Comparison of ENCODE assay signal across 1 cellular context in the genomic region with DNA sequence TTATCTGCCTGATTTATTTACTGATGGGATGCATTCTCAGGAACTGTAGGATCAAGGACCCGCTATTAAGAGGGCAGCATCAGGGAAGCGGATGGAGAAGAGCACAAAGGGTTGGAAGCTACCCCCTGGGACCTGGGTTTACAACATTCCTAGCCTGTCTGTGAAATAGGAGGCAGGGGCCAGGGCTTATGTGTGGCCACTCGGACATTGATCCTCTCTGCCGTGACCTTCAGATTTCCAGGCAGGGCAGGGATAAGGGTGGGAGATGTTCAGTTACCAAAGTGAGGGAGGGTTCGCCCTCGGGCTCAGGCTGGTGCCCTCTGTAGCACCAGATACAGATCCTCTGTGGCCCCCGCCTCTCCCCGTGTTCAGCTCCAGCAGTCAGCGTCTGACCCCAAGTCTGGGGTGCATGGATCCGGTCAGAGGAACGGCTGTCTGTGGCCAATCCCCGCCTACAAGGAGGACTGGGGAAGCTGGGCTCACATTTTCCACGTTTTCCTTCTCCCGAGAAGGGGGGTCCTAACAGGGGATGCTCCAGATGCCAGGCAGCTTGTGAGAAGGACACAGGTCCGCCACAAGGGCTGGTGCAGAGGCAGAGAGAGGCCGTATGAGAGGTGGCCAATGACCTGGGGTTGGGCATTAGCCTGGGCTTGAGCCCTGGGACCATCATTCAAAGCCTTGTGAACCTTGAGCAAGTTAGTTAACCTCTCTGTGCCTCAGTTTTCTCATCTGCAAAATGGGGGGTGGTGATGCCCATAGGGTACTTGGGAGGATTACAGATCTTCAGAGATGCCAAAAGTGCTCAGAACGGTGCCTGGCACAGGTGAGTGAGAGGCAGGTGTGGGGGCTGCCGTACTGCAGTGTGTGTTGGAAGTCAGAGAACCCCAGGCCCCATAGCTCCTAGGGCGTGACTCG.
TF ChIP-seq lines count a peak whose summit lies in the region.

No MANE protein-coding gene starts in this region.

TF ChIP-seq in GM23338, 12 proteins besides CTCF, POLR2A, EP300 and RAD21 (continued from another document):
- TF ChIP-seq, protein P1, sequence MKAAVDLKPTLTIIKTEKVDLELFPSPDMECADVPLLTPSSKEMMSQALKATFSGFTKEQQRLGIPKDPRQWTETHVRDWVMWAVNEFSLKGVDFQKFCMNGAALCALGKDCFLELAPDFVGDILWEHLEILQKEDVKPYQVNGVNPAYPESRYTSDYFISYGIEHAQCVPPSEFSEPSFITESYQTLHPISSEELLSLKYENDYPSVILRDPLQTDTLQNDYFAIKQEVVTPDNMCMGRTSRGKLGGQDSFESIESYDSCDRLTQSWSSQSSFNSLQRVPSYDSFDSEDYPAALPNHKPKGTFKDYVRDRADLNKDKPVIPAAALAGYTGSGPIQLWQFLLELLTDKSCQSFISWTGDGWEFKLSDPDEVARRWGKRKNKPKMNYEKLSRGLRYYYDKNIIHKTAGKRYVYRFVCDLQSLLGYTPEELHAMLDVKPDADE (IDR thresholded peaks at IDR 0.05), result no peak
- TF ChIP-seq JUNB (IDR thresholded peaks at IDR 0.05; ENCODE audit: unreplicated experiment) (no peak), ZNF114 (CRISPR knock-in tag; IDR thresholded peaks at IDR 0.05) (no peak), ZNF462 (CRISPR knock-in tag; IDR thresholded peaks at IDR 0.05) (no peak)
